In genomic region chr19:17615889-17616685, GRCh38 we compare ENCODE assay signal across 14 cellular contexts.
A peak's percentile ranks its signal among the peaks of the same experiment; 100 is the strongest.
DNase-seq lines count a peak whose midpoint lies in the region; ATAC-seq and TF ChIP-seq lines count a peak whose summit lies in the region.
"Had no signal": no experiment of that assay in that cellular context is flagged by ENCODE, and none has a peak within 500 bp of the region (broad histone marks: within the 10 kb centered on the region; RNA-seq: fewer than 3 reads in every experiment).

No MANE protein-coding gene starts in this region.

- POLR2A ChIA-PET in naive thymus-derived CD4-positive, alpha-beta T cell (lab: Charles Lee), result no interaction called here
- POLR2A ChIA-PET in CD8-positive, alpha-beta T cell (lab: Charles Lee), result no interaction called here
- POLR2A ChIA-PET in SK-N-SH (lab: Yijun Ruan, JAX), result interaction anchor here (1.0 kb wide), 1 partner anchor 25 kb away, joined by 3 read pairs; no protein-coding TSS in a partner anchor

- ATAC-seq in naive thymus-derived CD4-positive, alpha-beta T cell, result no peak
- no peak for ATAC-seq in CD8-positive, alpha-beta T cell

- peak overlapping the region; percentile 33 to 87 (median 77); a peak in 19 of 22 replicates for H3K27ac ChIP-seq in BLaER1 treated with 17β-estradiol and CSF1 and Interleukin-3, amounts not matched to agents 10 nM and 100 nM
- H3K27ac ChIP-seq in HUES6 (ENCODE audit: low read depth, low read length) (no peak overlapping the region), coronary artery (no peak overlapping the region), SK-N-SH (ENCODE audit: low read depth in 2 of 2, low read length in 1 of 2) (no peak overlapping the region)
- no peak overlapping the region for H3K27ac ChIP-seq in naive thymus-derived CD4-positive, alpha-beta T cell (ENCODE audit: low read depth, low read length)
- no peak overlapping the region for H3K27ac ChIP-seq in CD8-positive, alpha-beta T cell (ENCODE audit: low read depth, low read length)
- H3K27ac ChIP-seq: C4-2B, SJCRH30, stomach had no signal

- no peaks in the 10 kb centered on the region for H3K27me3 ChIP-seq in BLaER1 treated with 17β-estradiol and CSF1 and Interleukin-3, amounts not matched to agents 10 nM and 100 nM
- H3K27me3 ChIP-seq in HUES6 (ENCODE audit: control insufficient read depth, insufficient read depth, low read length) (no peaks in the 10 kb centered on the region), SK-N-SH (ENCODE audit: insufficient read depth) (no peaks in the 10 kb centered on the region)
- peaks cover 0 to 4% of the 10 kb centered on the region in 2 donors for H3K27me3 ChIP-seq in naive thymus-derived CD4-positive, alpha-beta T cell (ENCODE audit: control insufficient read depth in 2 of 2, insufficient read depth in 2 of 2, low read length in 2 of 2)
- peaks cover 19% of the 10 kb centered on the region for H3K27me3 ChIP-seq in CD8-positive, alpha-beta T cell (ENCODE audit: insufficient read depth, low read length)

- no peaks in the 10 kb centered on the region for H3K9me2 ChIP-seq in SK-N-SH

- H3K9ac ChIP-seq in BLaER1 treated with 17β-estradiol and CSF1 and Interleukin-3, amounts not matched to agents 10 nM and 100 nM, result peak overlapping the region; percentile 69 to 83 (median 78)
- H3K9ac ChIP-seq in HUES6 (ENCODE audit: low read length) (peak overlapping the region; percentile 29), SK-N-SH (no peak overlapping the region)

- H3F3A ChIP-seq in SK-N-SH (replicated peaks; ENCODE audit: insufficient read depth), result no peaks in the 10 kb centered on the region

- no peak for DNase-seq in coronary artery (ENCODE audit: low spot score)
- DNase-seq in naive thymus-derived CD4-positive, alpha-beta T cell, result no peak
- DNase-seq in A172 (ENCODE audit: low spot score), result no peak
- no peak for DNase-seq in CD8-positive, alpha-beta T cell
- DNase-seq in occipital lobe (lab: John Stamatoyannopoulos, UW), result no peak
- DNase-seq in SK-N-SH, result no peak
- DNase-seq: activated T-cell treated with anti-CD3 and anti-CD28 coated beads, Interleukin-2, amount 50 U/mL, for 24 hours; NCI-H2029; SJCRH30; stimulated activated CD4-positive, alpha-beta T cell treated with anti-CD3 and anti-CD28 coated beads, Interleukin-4, amount 100 ng/mL, for 1 hour; stomach had no signal

- no peak overlapping the region for H2AFZ ChIP-seq in SK-N-SH (ENCODE audit: low read depth)

- no peaks in the 10 kb centered on the region for H3K36me3 Mint-ChIP-seq in naive thymus-derived CD4-positive, alpha-beta T cell
- no peaks in the 10 kb centered on the region for H3K36me3 Mint-ChIP-seq in CD8-positive, alpha-beta T cell

- H3K4me3 Mint-ChIP-seq in naive thymus-derived CD4-positive, alpha-beta T cell, result peak overlapping the region in 6 of 10 donors; percentile 12 to 58 (median 37)
- no peak overlapping the region for H3K4me3 Mint-ChIP-seq in CD8-positive, alpha-beta T cell
- H3K4me3 Mint-ChIP-seq: activated T-cell treated with anti-CD3 and anti-CD28 coated beads, Interleukin-2, amount 50 U/mL, for 24 hours had no signal

- H3K79me2 ChIP-seq in SK-N-SH (ENCODE audit: insufficient read depth), result no peaks in the 10 kb centered on the region

- H3K4me1 Mint-ChIP-seq in naive thymus-derived CD4-positive, alpha-beta T cell, result peaks cover 0 to 7% (median 0%) of the 10 kb centered on the region in 7 donors
- H3K4me1 Mint-ChIP-seq in CD8-positive, alpha-beta T cell (ENCODE audit: low read depth), result peaks cover 6% of the 10 kb centered on the region

- no peak overlapping the region for H3K27ac Mint-ChIP-seq in naive thymus-derived CD4-positive, alpha-beta T cell
- no peak overlapping the region for H3K27ac Mint-ChIP-seq in CD8-positive, alpha-beta T cell
- H3K27ac Mint-ChIP-seq: activated T-cell treated with anti-CD3 and anti-CD28 coated beads, Interleukin-2, amount 50 U/mL, for 24 hours had no signal

- TF ChIP-seq CTCF in coronary artery (IDR thresholded peaks at IDR 0.05) (no peak), SK-N-SH (IDR thresholded peaks at IDR 0.05) (no peak)
- no peak for TF ChIP-seq CTCF in CD8-positive, alpha-beta T cell (IDR thresholded peaks at IDR 0.05)

- WGBS in SK-N-SH (ENCODE audit: low lambda C conversion rate), result 77% methylated on average over 27 of the region's 27 CpGs

- intact Hi-C loops in naive thymus-derived CD4-positive, alpha-beta T cell (cut with micrococcal nuclease), result no loop called here
- intact Hi-C loops in CD8-positive, alpha-beta T cell (cut with DNase I, micrococcal nuclease), result no loop called here

- H3K4me2 ChIP-seq in BLaER1 treated with 17β-estradiol and CSF1 and Interleukin-3, amounts not matched to agents 10 nM and 100 nM, result peak overlapping the region; percentile 83 to 96 (median 94)
- H3K4me2 ChIP-seq in SK-N-SH, result no peak overlapping the region

- CTCF ChIA-PET in naive thymus-derived CD4-positive, alpha-beta T cell (lab: Charles Lee), result interaction anchor here (1.7 kb wide), 1 partner anchor 10 kb away, joined by 6 read pairs; no protein-coding TSS in a partner anchor
- CTCF ChIA-PET in CD8-positive, alpha-beta T cell (lab: Charles Lee), result interaction anchor here (0.8 kb wide), 1 partner anchor 17 kb away, joined by 3 read pairs; no protein-coding TSS in a partner anchor
- CTCF ChIA-PET in SK-N-SH (lab: Yijun Ruan, JAX), result interaction anchor here (1.9 kb wide), 1 partner anchor 10 kb away, joined by 4 read pairs; no protein-coding TSS in a partner anchor

- TF ChIP-seq EP300 in SK-N-SH (IDR thresholded peaks at IDR 0.05; ENCODE audit: borderline replicate concordance in 1 of 2, low read depth in 1 of 2, low read length in 1 of 2), result no peak

- no peak for TF ChIP-seq RAD21 in SK-N-SH (IDR thresholded peaks at IDR 0.05; ENCODE audit: low read length)

- peaks cover 19 to 40% (median 26%) of the 10 kb centered on the region in 5 donors for H3K27me3 Mint-ChIP-seq in naive thymus-derived CD4-positive, alpha-beta T cell
- peaks cover 32% of the 10 kb centered on the region for H3K27me3 Mint-ChIP-seq in CD8-positive, alpha-beta T cell (ENCODE audit: low read depth)

- H3K4me3 ChIP-seq in BLaER1 treated with 17β-estradiol and CSF1 and Interleukin-3, amounts not matched to agents 10 nM and 100 nM, result peak overlapping the region; percentile 36 to 65 (median 48)
- peak overlapping the region; percentile 58 for H3K4me3 ChIP-seq in HUES6 (ENCODE audit: low read depth, low read length)
- H3K4me3 ChIP-seq in coronary artery, result peak overlapping the region; percentile 59
- H3K4me3 ChIP-seq in naive thymus-derived CD4-positive, alpha-beta T cell (ENCODE audit: low read length), result no peak overlapping the region
- H3K4me3 ChIP-seq in CD8-positive, alpha-beta T cell (ENCODE audit: low read depth, low read length), result no peak overlapping the region
- no peak overlapping the region for H3K4me3 ChIP-seq in SK-N-SH (ENCODE audit: low read depth in 2 of 2, low read length in 1 of 2)
- H3K4me3 ChIP-seq: SJCRH30, stomach had no signal

- peaks cover 0 to 4% (median 0%) of the 10 kb centered on the region in 11 donors for H3K9me3 Mint-ChIP-seq in naive thymus-derived CD4-positive, alpha-beta T cell
- no peaks in the 10 kb centered on the region for H3K9me3 Mint-ChIP-seq in CD8-positive, alpha-beta T cell
- H3K9me3 Mint-ChIP-seq: activated T-cell treated with anti-CD3 and anti-CD28 coated beads, Interleukin-2, amount 50 U/mL, for 24 hours had no signal

- no peaks in the 10 kb centered on the region for H4K20me1 ChIP-seq in BLaER1 treated with 17β-estradiol and CSF1 and Interleukin-3, amounts not matched to agents 10 nM and 100 nM
- no peaks in the 10 kb centered on the region for H4K20me1 ChIP-seq in SK-N-SH (ENCODE audit: insufficient read depth)

- H3K9me3 ChIP-seq in BLaER1 treated with 17β-estradiol and CSF1 and Interleukin-3, amounts not matched to agents 10 nM and 100 nM (replicated peaks in 1 of 11), result peaks cover 0 to under 1% (median 0%) of the 10 kb centered on the region in 11 experiments; a peak in 2 of 22 replicates
- H3K9me3 ChIP-seq in HUES6 (ENCODE audit: control insufficient read depth, insufficient read depth, low read depth, low read length) (no peaks in the 10 kb centered on the region), SK-N-SH (no peaks in the 10 kb centered on the region)
- H3K9me3 ChIP-seq in naive thymus-derived CD4-positive, alpha-beta T cell (ENCODE audit: control insufficient read depth in 2 of 3, low read length in 3 of 3), result no peaks in the 10 kb centered on the region
- H3K9me3 ChIP-seq in CD8-positive, alpha-beta T cell (ENCODE audit: low read length), result no peaks in the 10 kb centered on the region
- H3K9me3 ChIP-seq: SJCRH30, stomach had no signal

- peaks cover 18 to 46% (median 32%) of the 10 kb centered on the region in 10 experiments for H3K4me1 ChIP-seq in BLaER1 treated with 17β-estradiol and CSF1 and Interleukin-3, amounts not matched to agents 10 nM and 100 nM
- no peaks in the 10 kb centered on the region for H3K4me1 ChIP-seq in HUES6 (ENCODE audit: control insufficient read depth, insufficient read depth, low read length)
- H3K4me1 ChIP-seq in naive thymus-derived CD4-positive, alpha-beta T cell (ENCODE audit: control insufficient read depth in 2 of 2, insufficient read depth in 2 of 2, low read length in 2 of 2), result peaks cover 0 to 5% of the 10 kb centered on the region in 2 donors
- no peaks in the 10 kb centered on the region for H3K4me1 ChIP-seq in CD8-positive, alpha-beta T cell (ENCODE audit: insufficient read depth, low read length)
- H3K4me1 ChIP-seq in SK-N-SH (ENCODE audit: control insufficient read depth in 1 of 2, insufficient read depth in 2 of 2, low read depth in 1 of 2, low read length in 1 of 2), result no peaks in the 10 kb centered on the region
- H3K4me1 ChIP-seq: SJCRH30 had no signal

- no peaks in the 10 kb centered on the region for H3K36me3 ChIP-seq in BLaER1 treated with 17β-estradiol and CSF1 and Interleukin-3, amounts not matched to agents 10 nM and 100 nM
- H3K36me3 ChIP-seq in HUES6 (ENCODE audit: control insufficient read depth, insufficient read depth, low read length) (peaks cover 4% of the 10 kb centered on the region; the same call in 1 of the 2 replicates), SK-N-SH (replicated peaks in 1 of 2; ENCODE audit: control insufficient read depth in 1 of 2, insufficient read depth in 2 of 2, low read length in 1 of 2) (no peaks in the 10 kb centered on the region)
- H3K36me3 ChIP-seq in naive thymus-derived CD4-positive, alpha-beta T cell (ENCODE audit: control insufficient read depth in 2 of 3, insufficient read depth in 3 of 3, low read length in 3 of 3), result no peaks in the 10 kb centered on the region
- no peaks in the 10 kb centered on the region for H3K36me3 ChIP-seq in CD8-positive, alpha-beta T cell (ENCODE audit: insufficient read depth, low read length)
- H3K36me3 ChIP-seq: SJCRH30, stomach had no signal

TF ChIP-seq in SK-N-SH, 30 proteins besides CTCF, POLR2A, EP300 and RAD21 (continues in another document):
- no peak for TF ChIP-seq RXRA (IDR thresholded peaks at IDR 0.05; ENCODE audit: borderline replicate concordance, low read depth)
- no peak for TF ChIP-seq GABPA (IDR thresholded peaks at IDR 0.05; ENCODE audit: low read depth)

Comparison
In these comparisons a context has a peak if more than half of its experiments do, and no peak if none do; other contexts are left out.
1. H3K27ac ChIP-seq: peak in BLaER1 treated with 17β-estradiol and CSF1 and Interleukin-3, amounts not matched to agents 10 nM and 100 nM (11 of 11); none in HUES6 (single experiment), coronary artery (0 of 2), naive thymus-derived CD4-positive, alpha-beta T cell (single experiment), CD8-positive, alpha-beta T cell (single experiment) and SK-N-SH (0 of 2).
2. H3K4me3 ChIP-seq: peak in BLaER1 treated with 17β-estradiol and CSF1 and Interleukin-3, amounts not matched to agents 10 nM and 100 nM (10 of 10), HUES6 (single experiment) and coronary artery (single experiment); none in naive thymus-derived CD4-positive, alpha-beta T cell (single experiment), CD8-positive, alpha-beta T cell (single experiment) and SK-N-SH (0 of 2).